ENCODE assay signal across 20 cellular contexts in genomic region chr11:76978818-76979217, GRCh38. TPM values are rescaled to one million over a fixed set of nuclear protein-coding genes. Genes with fewer than 3 reads are reported as not detected.
DNase-seq lines count a peak whose midpoint lies in the region; ATAC-seq and TF ChIP-seq lines count a peak whose summit lies in the region.
"Had no signal": no experiment of that assay in that cellular context is flagged by ENCODE, and none has a peak within 500 bp of the region (broad histone marks: within the 10 kb centered on the region; RNA-seq: fewer than 3 reads in every experiment).

No MANE protein-coding gene starts in this region.

- ATAC-seq in HG03175 (IDR thresholded peaks at IDR 0.05; ENCODE audit: unreplicated experiment), result no peak
- ATAC-seq: Panc1 had no signal

- H3K4me1 ChIP-seq in testis, result peaks cover 4% of the 10 kb centered on the region
- H3K4me1 ChIP-seq: SJSA1 had no signal

- in situ Hi-C loops in GM13977 (cut with MboI; ENCODE audit: low pct_unique_long_range_greater_than_20kb, low sequenced_read_pairs, unreplicated experiment), result no loop called here

- H3K9me3 ChIP-seq in testis, result no peaks in the 10 kb centered on the region
- H3K9me3 ChIP-seq: SJSA1 had no signal

- TF ChIP-seq CTCF in GM13977 (IDR thresholded peaks at IDR 0.05; ENCODE audit: extremely low read depth, insufficient read depth, missing control alignments), result no peak
- no peak for TF ChIP-seq CTCF in testis (IDR thresholded peaks at IDR 0.05)

- WGBS in testis, 2 donors, result 91 to 92% methylated on average over 1 to 3 of the region's 3 CpGs

- peak in 8 of 14 donors; percentile 2 to 53 (median 24) for DNase-seq in C1 segment of cervical spinal cord (lab: John Stamatoyannopoulos, UW)
- peak; percentile 35 for DNase-seq in NCI-H446 treated with DMSO at 0.1 percent for 48 hours (lab: John Stamatoyannopoulos, UW)
- peak; percentile 13 for DNase-seq in cerebellum (ENCODE audit: low spot score)
- DNase-seq in midbrain (lab: John Stamatoyannopoulos, UW), result peak; percentile 8
- DNase-seq in GM13977 (ENCODE audit: low spot score), result no peak
- no peak for DNase-seq in activated gamma-delta T cell (lab: John Stamatoyannopoulos, UW)
- no peak for DNase-seq in testis
- DNase-seq: ACHN, GF-D8, IMR-90, NCI-H1105, NCI-H2029 treated with DMSO at 0.1 percent for 48 hours, NCI-H226, NCI-H524, NCI-H82 had no signal

- intact Hi-C loops in testis (cut with DNase I; ENCODE audit: low total_unique reads), result no loop called here

- no peak for TF ChIP-seq POLR2A in testis (IDR thresholded peaks at IDR 0.05)

- H3K4me3 ChIP-seq in testis, result no peak overlapping the region
- H3K4me3 ChIP-seq: SJSA1 had no signal

- no peak overlapping the region for H3K27ac ChIP-seq in testis
- H3K27ac ChIP-seq: C4-2B, KMS-11, SJSA1 had no signal

- no peaks in the 10 kb centered on the region for H3K36me3 ChIP-seq in testis (ENCODE audit: low read depth, missing control alignments)
- H3K36me3 ChIP-seq: SJSA1 had no signal

- H3K27me3 ChIP-seq in testis, result no peaks in the 10 kb centered on the region
- H3K27me3 ChIP-seq: SJSA1 had no signal

RNA-seq across cellular contexts. Expression of gene B3GNT6, which starts 55.4 kb away (rescaled TPM):
- total RNA-seq in cerebellum, result not detected
- total RNA-seq in testis, result under 1 TPM; 0.47 to 0.74 TPM
- polyA plus RNA-seq in testis (ENCODE audit: insufficient read depth, low read depth, low replicate concordance), result not detected
- total RNA-seq: IMR-90 had no signal

Comparison
In these comparisons a context has a peak if more than half of its experiments do, and no peak if none do; other contexts are left out.
1. DNase-seq: peak in C1 segment of cervical spinal cord (8 of 14), NCI-H446 treated with DMSO at 0.1 percent for 48 hours (single experiment), cerebellum (single experiment) and midbrain (single experiment); none in GM13977 (single experiment), activated gamma-delta T cell (single experiment) and testis (single experiment).